In genomic region chr11:7353100-7353499, GRCh38 we compare ENCODE assay signal across 1 cellular context.
TF ChIP-seq lines count a peak whose summit lies in the region.

No MANE protein-coding gene starts in this region.

TF ChIP-seq in WTC11, 78 proteins besides CTCF, POLR2A, EP300 and RAD21 (continued from another document):
- TF ChIP-seq ATF2 (CRISPR knock-in tag; IDR thresholded peaks at IDR 0.05; ENCODE audit: borderline replicate concordance, low read depth) = no peak
- TF ChIP-seq MYBL2 (CRISPR knock-in tag; IDR thresholded peaks at IDR 0.05) = no peak
- TF ChIP-seq ATF1 (CRISPR knock-in tag; IDR thresholded peaks at IDR 0.05) = no peak
- TF ChIP-seq ZNF671 (CRISPR knock-in tag; IDR thresholded peaks at IDR 0.05) = no peak
- TF ChIP-seq HMGXB4 (CRISPR knock-in tag; IDR thresholded peaks at IDR 0.05) = no peak
- TF ChIP-seq ESRRA (CRISPR knock-in tag; IDR thresholded peaks at IDR 0.05; ENCODE audit: borderline replicate concordance) = no peak
- no peak for TF ChIP-seq SOX15 (CRISPR knock-in tag; IDR thresholded peaks at IDR 0.05)
